ENCODE assay signal across 21 cellular contexts in genomic region chr10:67612156-67612555, GRCh38.
A peak's percentile ranks its signal among the peaks of the same experiment; 100 is the strongest.
DNase-seq lines count a peak whose midpoint lies in the region; ATAC-seq and TF ChIP-seq lines count a peak whose summit lies in the region.
"Had no signal": no experiment of that assay in that cellular context is flagged by ENCODE, and none has a peak within 500 bp of the region (broad histone marks: within the 10 kb centered on the region; RNA-seq: fewer than 3 reads in every experiment).

No MANE protein-coding gene starts in this region.

- H3K36me3 Mint-ChIP-seq in activated naive CD8-positive, alpha-beta T cell: peaks cover 2% of the 10 kb centered on the region
- H3K36me3 Mint-ChIP-seq in activated naive CD8-positive, alpha-beta T cell treated with anti-CD3 and anti-CD28 coated beads for 36 hours: no peaks in the 10 kb centered on the region
- H3K36me3 Mint-ChIP-seq in T-helper 17 cell (ENCODE audit: low read depth) (no peaks in the 10 kb centered on the region), natural killer cell (no peaks in the 10 kb centered on the region)

- no peak for DNase-seq in activated naive CD8-positive, alpha-beta T cell treated with anti-CD3 and anti-CD28 coated beads for 36 hours
- DNase-seq in T-helper 17 cell (no peak), natural killer cell (no peak), NCI-H510A (lab: John Stamatoyannopoulos, UW) (no peak), WERI-Rb-1 (no peak)
- DNase-seq: Calu3; CD8-positive, alpha-beta memory T cell; DMS153; IMR-90; MV-4-11; NCI-H1105 treated with DMSO at 0.1 percent for 48 hours; NCI-H2029 treated with DMSO at 0.1 percent for 48 hours; NCI-H226; NCI-H524; NCI-H82; SJCRH30 had no signal

- H3K27ac Mint-ChIP-seq in activated naive CD8-positive, alpha-beta T cell: no peak overlapping the region
- no peak overlapping the region for H3K27ac Mint-ChIP-seq in activated naive CD8-positive, alpha-beta T cell treated with anti-CD3 and anti-CD28 coated beads for 36 hours
- H3K27ac Mint-ChIP-seq in T-helper 17 cell (peak overlapping the region; percentile 91), natural killer cell (no peak overlapping the region)

- no peak overlapping the region for H3K4me3 ChIP-seq in WERI-Rb-1 (ENCODE audit: low read depth, low read length)
- H3K4me3 ChIP-seq: GM23338, HAP-1, SJCRH30 had no signal

- no peaks in the 10 kb centered on the region for H3K9me3 ChIP-seq in T-helper 17 cell (ENCODE audit: control insufficient read depth, low read length, poor library complexity, severe bottlenecking)
- H3K9me3 ChIP-seq in WERI-Rb-1 (ENCODE audit: severe bottlenecking): peaks cover 2% of the 10 kb centered on the region
- H3K9me3 ChIP-seq: HAP-1, SJCRH30 had no signal

- peaks cover 4% of the 10 kb centered on the region for H3K27me3 Mint-ChIP-seq in activated naive CD8-positive, alpha-beta T cell
- no peaks in the 10 kb centered on the region for H3K27me3 Mint-ChIP-seq in activated naive CD8-positive, alpha-beta T cell treated with anti-CD3 and anti-CD28 coated beads for 36 hours
- H3K27me3 Mint-ChIP-seq in T-helper 17 cell: no peaks in the 10 kb centered on the region
- peaks cover 6 to 10% of the 10 kb centered on the region in 2 donors for H3K27me3 Mint-ChIP-seq in natural killer cell (ENCODE audit: low read depth in 2 of 2)

- peaks cover 30% of the 10 kb centered on the region for H3K4me1 Mint-ChIP-seq in activated naive CD8-positive, alpha-beta T cell (ENCODE audit: low read depth)
- peaks cover 28% of the 10 kb centered on the region for H3K4me1 Mint-ChIP-seq in activated naive CD8-positive, alpha-beta T cell treated with anti-CD3 and anti-CD28 coated beads for 36 hours
- peaks cover 17% of the 10 kb centered on the region for H3K4me1 Mint-ChIP-seq in T-helper 17 cell
- H3K4me1 Mint-ChIP-seq in natural killer cell: peaks cover 19 to 20% of the 10 kb centered on the region in 2 donors

- H3K27ac ChIP-seq in WERI-Rb-1: no peak overlapping the region
- H3K27ac ChIP-seq: KMS-11, SJCRH30 had no signal

- H3K27me3 ChIP-seq in WERI-Rb-1 (ENCODE audit: insufficient read depth, low read depth, severe bottlenecking): no peaks in the 10 kb centered on the region
- H3K27me3 ChIP-seq: SJCRH30 had no signal

- TF ChIP-seq CTCF in natural killer cell (IDR thresholded peaks at IDR 0.05) (no peak), WERI-Rb-1 (IDR thresholded peaks at IDR 0.05; ENCODE audit: low read depth, low read length) (no peak)

- H3K36me3 ChIP-seq in WERI-Rb-1: no peaks in the 10 kb centered on the region
- H3K36me3 ChIP-seq: HAP-1, SJCRH30 had no signal

- intact Hi-C loops in natural killer cell (cut with micrococcal nuclease): no loop called here

- H3K4me3 Mint-ChIP-seq in activated naive CD8-positive, alpha-beta T cell: peak overlapping the region; percentile 5
- H3K4me3 Mint-ChIP-seq in activated naive CD8-positive, alpha-beta T cell treated with anti-CD3 and anti-CD28 coated beads for 36 hours: no peak overlapping the region
- H3K4me3 Mint-ChIP-seq in T-helper 17 cell (peak overlapping the region; percentile 49), natural killer cell (peak overlapping the region; percentile 37)
- H3K4me3 Mint-ChIP-seq: GM23338 had no signal

- H3K9me3 Mint-ChIP-seq in activated naive CD8-positive, alpha-beta T cell (ENCODE audit: low read depth): no peaks in the 10 kb centered on the region
- H3K9me3 Mint-ChIP-seq in activated naive CD8-positive, alpha-beta T cell treated with anti-CD3 and anti-CD28 coated beads for 36 hours: no peaks in the 10 kb centered on the region
- peaks cover 4 to 6% of the 10 kb centered on the region in 2 donors for H3K9me3 Mint-ChIP-seq in natural killer cell
- H3K9me3 Mint-ChIP-seq: CD8-positive, alpha-beta memory T cell had no signal

- ATAC-seq in T-helper 17 cell: no peak
- no peak for ATAC-seq in natural killer cell
- ATAC-seq in HG02610 (IDR thresholded peaks at IDR 0.05; ENCODE audit: unreplicated experiment): no peak
- ATAC-seq: GM23338 had no signal
